Comparison of ENCODE assay signal across 1 cellular context in the genomic region with DNA sequence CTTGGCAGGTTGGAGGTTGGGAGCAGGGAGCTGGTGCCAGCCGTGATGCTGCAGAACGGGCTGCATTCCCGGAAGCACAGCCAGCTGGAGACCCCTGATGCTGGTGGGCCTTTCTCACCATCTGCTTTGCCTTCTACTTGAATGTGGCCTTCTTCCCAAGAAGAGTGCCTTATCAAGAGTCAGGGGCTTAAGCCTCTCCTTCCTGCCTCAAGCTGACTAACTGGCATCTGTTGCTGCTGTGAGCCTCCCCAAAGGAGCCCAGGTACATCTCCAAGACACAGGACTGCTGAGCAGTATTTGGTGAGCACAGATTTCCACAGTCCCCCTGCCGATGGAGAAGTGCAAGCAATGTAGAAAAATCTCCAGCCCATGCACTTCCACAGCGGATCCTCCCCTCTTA.
TF ChIP-seq lines count a peak whose summit lies in the region.

No MANE protein-coding gene starts in this region.

TF ChIP-seq in GM12878, 131 proteins besides CTCF, POLR2A, EP300 and RAD21 (continued from another document):
- TF ChIP-seq, protein P1, sequence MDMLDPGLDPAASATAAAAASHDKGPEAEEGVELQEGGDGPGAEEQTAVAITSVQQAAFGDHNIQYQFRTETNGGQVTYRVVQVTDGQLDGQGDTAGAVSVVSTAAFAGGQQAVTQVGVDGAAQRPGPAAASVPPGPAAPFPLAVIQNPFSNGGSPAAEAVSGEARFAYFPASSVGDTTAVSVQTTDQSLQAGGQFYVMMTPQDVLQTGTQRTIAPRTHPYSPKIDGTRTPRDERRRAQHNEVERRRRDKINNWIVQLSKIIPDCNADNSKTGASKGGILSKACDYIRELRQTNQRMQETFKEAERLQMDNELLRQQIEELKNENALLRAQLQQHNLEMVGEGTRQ (IDR thresholded peaks at IDR 0.05; ENCODE audit: borderline replicate concordance, low read depth, low read length) = no peak
